ENCODE assay signal across 24 cellular contexts in the genomic region with DNA sequence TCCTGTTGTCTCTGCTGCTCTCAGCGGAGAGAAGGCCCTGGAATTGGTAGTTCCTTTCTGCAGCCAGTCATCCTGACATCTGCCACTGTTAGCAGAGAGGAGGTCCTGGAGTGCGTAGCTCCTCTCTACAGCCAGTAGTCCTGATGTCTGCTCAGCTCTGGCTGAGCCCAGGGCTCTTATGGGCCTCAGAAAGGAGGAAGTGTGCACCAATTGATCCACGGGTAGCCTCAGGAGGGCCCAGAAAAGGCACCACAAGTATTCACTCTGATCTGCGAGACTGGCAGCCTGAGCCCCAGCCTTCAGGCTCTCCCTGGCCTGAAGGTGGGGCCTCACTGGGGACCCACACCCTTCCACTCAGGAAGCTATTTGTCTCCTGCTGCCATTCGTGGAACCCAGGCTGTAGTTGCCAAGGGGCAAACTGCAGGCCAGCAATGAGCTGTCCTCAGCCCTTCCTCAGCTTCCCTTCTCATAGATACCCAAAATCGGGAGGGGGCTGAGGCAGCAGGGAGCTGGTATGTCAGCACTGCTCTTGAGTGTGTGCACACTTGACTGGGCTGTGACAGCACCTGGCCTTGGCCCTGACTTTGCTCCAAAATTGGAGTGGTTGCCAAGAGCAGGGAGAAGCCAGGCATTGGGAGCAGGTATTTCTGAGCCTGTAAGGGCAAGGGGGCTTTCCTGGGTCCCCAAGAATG.
DNase-seq lines count a peak whose midpoint lies in the region; ATAC-seq and TF ChIP-seq lines count a peak whose summit lies in the region.
"Had no signal": no experiment of that assay in that cellular context is flagged by ENCODE, and none has a peak within 500 bp of the region (broad histone marks: within the 10 kb centered on the region; RNA-seq: fewer than 3 reads in every experiment).

No MANE protein-coding gene starts in this region.

- no peaks in the 10 kb centered on the region for H3K36me3 Mint-ChIP-seq in activated naive CD8-positive, alpha-beta T cell treated with anti-CD3 and anti-CD28 coated beads, Interleukin-2, amount 10 ng/mL, durations not matched to agents 7 days and 5 days
- peaks cover 5% of the 10 kb centered on the region for H3K36me3 Mint-ChIP-seq in activated naive CD8-positive, alpha-beta T cell treated with anti-CD3 and anti-CD28 coated beads for 36 hours
- H3K36me3 Mint-ChIP-seq in endothelial cell (ENCODE audit: low read depth, unreplicated experiment): no peaks in the 10 kb centered on the region
- H3K36me3 Mint-ChIP-seq in activated T-cell treated with anti-CD3 and anti-CD28 coated beads, Interleukin-2, amount 50 U/mL, for 24 hours (ENCODE audit: low read depth): no peaks in the 10 kb centered on the region

- no peak for TF ChIP-seq EP300 in stomach (IDR thresholded peaks at IDR 0.05)

- H3K4me1 Mint-ChIP-seq in activated naive CD8-positive, alpha-beta T cell treated with anti-CD3 and anti-CD28 coated beads, Interleukin-2, amount 10 ng/mL, durations not matched to agents 7 days and 5 days: peaks cover 7% of the 10 kb centered on the region
- H3K4me1 Mint-ChIP-seq in activated naive CD8-positive, alpha-beta T cell treated with anti-CD3 and anti-CD28 coated beads for 36 hours: peaks cover 7% of the 10 kb centered on the region
- H3K4me1 Mint-ChIP-seq in endothelial cell (ENCODE audit: unreplicated experiment): peaks cover 11% of the 10 kb centered on the region
- peaks cover 23% of the 10 kb centered on the region for H3K4me1 Mint-ChIP-seq in activated T-cell treated with anti-CD3 and anti-CD28 coated beads, Interleukin-2, amount 50 U/mL, for 24 hours (ENCODE audit: low read depth)
- H3K4me1 Mint-ChIP-seq: endodermal cell had no signal

- TF ChIP-seq POLR2A in stomach (IDR thresholded peaks at IDR 0.05): no peak

- H3K36me3 ChIP-seq in stomach: no peaks in the 10 kb centered on the region
- H3K36me3 ChIP-seq: cardiac muscle cell, MG63, uterus had no signal

- peak overlapping the region; percentile 49 for H3K27ac Mint-ChIP-seq in activated naive CD8-positive, alpha-beta T cell treated with anti-CD3 and anti-CD28 coated beads, Interleukin-2, amount 10 ng/mL, durations not matched to agents 7 days and 5 days
- H3K27ac Mint-ChIP-seq in activated naive CD8-positive, alpha-beta T cell treated with anti-CD3 and anti-CD28 coated beads for 36 hours: no peak overlapping the region
- peak overlapping the region; percentile 95 for H3K27ac Mint-ChIP-seq in endothelial cell (ENCODE audit: unreplicated experiment)
- H3K27ac Mint-ChIP-seq in activated T-cell treated with anti-CD3 and anti-CD28 coated beads, Interleukin-2, amount 50 U/mL, for 24 hours: no peak overlapping the region
- H3K27ac Mint-ChIP-seq: activated B cell treated with CpG ODN at 0.5 μM for 24 hours, endodermal cell had no signal

- H3K4me3 Mint-ChIP-seq in activated naive CD8-positive, alpha-beta T cell treated with anti-CD3 and anti-CD28 coated beads, Interleukin-2, amount 10 ng/mL, durations not matched to agents 7 days and 5 days: no peak overlapping the region
- H3K4me3 Mint-ChIP-seq in activated naive CD8-positive, alpha-beta T cell treated with anti-CD3 and anti-CD28 coated beads for 36 hours: no peak overlapping the region
- no peak overlapping the region for H3K4me3 Mint-ChIP-seq in endothelial cell (ENCODE audit: unreplicated experiment)
- H3K4me3 Mint-ChIP-seq in activated T-cell treated with anti-CD3 and anti-CD28 coated beads, Interleukin-2, amount 50 U/mL, for 24 hours: no peak overlapping the region
- H3K4me3 Mint-ChIP-seq: activated B cell treated with CpG ODN at 0.5 μM for 24 hours; activated naive CD4-positive, alpha-beta T cell treated with anti-CD3 and anti-CD28 coated beads for 36 hours; endodermal cell had no signal

- no peaks in the 10 kb centered on the region for H3K9me3 Mint-ChIP-seq in activated naive CD8-positive, alpha-beta T cell treated with anti-CD3 and anti-CD28 coated beads, Interleukin-2, amount 10 ng/mL, durations not matched to agents 7 days and 5 days
- H3K9me3 Mint-ChIP-seq in activated naive CD8-positive, alpha-beta T cell treated with anti-CD3 and anti-CD28 coated beads for 36 hours: peaks cover 3% of the 10 kb centered on the region
- no peaks in the 10 kb centered on the region for H3K9me3 Mint-ChIP-seq in endothelial cell (ENCODE audit: unreplicated experiment)
- H3K9me3 Mint-ChIP-seq in activated T-cell treated with anti-CD3 and anti-CD28 coated beads, Interleukin-2, amount 50 U/mL, for 24 hours: peaks cover 2% of the 10 kb centered on the region
- H3K9me3 Mint-ChIP-seq: activated B cell treated with CpG ODN at 0.5 μM for 24 hours had no signal

- peaks cover 0 to 17% (median 0%) of the 10 kb centered on the region in 4 donors for H3K4me1 ChIP-seq in stomach
- H3K4me1 ChIP-seq: uterus had no signal

- no peak overlapping the region for H3K4me3 ChIP-seq in stomach
- H3K4me3 ChIP-seq: cardiac muscle cell, MG63, uterus had no signal

- no peak for TF ChIP-seq CTCF in endothelial cell (IDR thresholded peaks at IDR 0.05; ENCODE audit: unreplicated experiment)
- no peak for TF ChIP-seq CTCF in stomach (IDR thresholded peaks at IDR 0.05)

- H3K9me3 ChIP-seq in stomach: peaks cover 0 to 8% (median 0%) of the 10 kb centered on the region in 4 donors
- H3K9me3 ChIP-seq: MG63, uterus had no signal

- H3K27me3 ChIP-seq in stomach: no peaks in the 10 kb centered on the region
- H3K27me3 ChIP-seq: cardiac muscle cell, MG63, uterus had no signal

- H3K27me3 Mint-ChIP-seq in activated naive CD8-positive, alpha-beta T cell treated with anti-CD3 and anti-CD28 coated beads, Interleukin-2, amount 10 ng/mL, durations not matched to agents 7 days and 5 days: no peaks in the 10 kb centered on the region
- H3K27me3 Mint-ChIP-seq in activated naive CD8-positive, alpha-beta T cell treated with anti-CD3 and anti-CD28 coated beads for 36 hours: no peaks in the 10 kb centered on the region
- H3K27me3 Mint-ChIP-seq in endothelial cell (ENCODE audit: unreplicated experiment): no peaks in the 10 kb centered on the region
- H3K27me3 Mint-ChIP-seq in activated T-cell treated with anti-CD3 and anti-CD28 coated beads, Interleukin-2, amount 50 U/mL, for 24 hours: no peaks in the 10 kb centered on the region
- H3K27me3 Mint-ChIP-seq: activated B cell treated with CpG ODN at 0.5 μM for 24 hours had no signal

- WGBS in stomach, 5 donors: 62 to 82% (median 77%) methylated on average over 2 to 6 of the region's 6 CpGs

- H3K27ac ChIP-seq in stomach: peak overlapping the region in 3 of 5 donors; percentile 18 to 34 (median 28)
- H3K27ac ChIP-seq: cardiac muscle cell had no signal

- no peak for DNase-seq in activated naive CD8-positive, alpha-beta T cell treated with anti-CD3 and anti-CD28 coated beads, Interleukin-2, amount 10 ng/mL, durations not matched to agents 7 days and 5 days
- no peak for DNase-seq in activated naive CD8-positive, alpha-beta T cell treated with anti-CD3 and anti-CD28 coated beads for 36 hours
- DNase-seq in endothelial cell (ENCODE audit: low spot score): no peak
- no peak for DNase-seq in stomach
- no peak for DNase-seq in activated T-cell treated with anti-CD3 and anti-CD28 coated beads, Interleukin-2, amount 50 U/mL, for 24 hours
- DNase-seq in GF-D8 (lab: John Stamatoyannopoulos, UW): no peak
- no peak for DNase-seq in NCI-H226
- DNase-seq: activated B cell treated with CpG ODN at 0.5 μM for 24 hours; activated naive CD4-positive, alpha-beta T cell treated with anti-CD3 and anti-CD28 coated beads for 36 hours; activated T-cell treated with anti-CD3 and anti-CD28 coated beads, Interleukin-2, amount 50 U/mL, for 48 hours; aorta; C1 segment of cervical spinal cord; cortex of kidney; EL; endodermal cell; KBM-7; MG63; NCI-H1436; NCI-H2171; NCI-H524 treated with DMSO at 0.1 percent for 48 hours; nucleus accumbens; uterus had no signal

- POLR2A ChIA-PET in activated naive CD8-positive, alpha-beta T cell treated with anti-CD3 and anti-CD28 coated beads, Interleukin-2, amount 10 ng/mL, durations not matched to agents 7 days and 5 days (lab: Charles Lee): no interaction called here

- intact Hi-C loops in stomach (cut with DNase I; ENCODE audit: low total_unique reads): no loop called here

- no peak for ATAC-seq in activated naive CD8-positive, alpha-beta T cell treated with anti-CD3 and anti-CD28 coated beads, Interleukin-2, amount 10 ng/mL, durations not matched to agents 7 days and 5 days (ENCODE audit: low read depth)
- ATAC-seq in HG02885 (IDR thresholded peaks at IDR 0.05; ENCODE audit: poor library complexity, unreplicated experiment): peak; percentile 53

Comparison
In these comparisons a context has a peak if more than half of its experiments do, and no peak if none do; other contexts are left out.
1. H3K27ac Mint-ChIP-seq: peak in activated naive CD8-positive, alpha-beta T cell treated with anti-CD3 and anti-CD28 coated beads, Interleukin-2, amount 10 ng/mL, durations not matched to agents 7 days and 5 days (single experiment) and endothelial cell (single experiment); none in activated naive CD8-positive, alpha-beta T cell treated with anti-CD3 and anti-CD28 coated beads for 36 hours (single experiment) and activated T-cell treated with anti-CD3 and anti-CD28 coated beads, Interleukin-2, amount 50 U/mL, for 24 hours (single experiment).